18 cellular contexts compared by ENCODE assay signal in the genomic region with DNA sequence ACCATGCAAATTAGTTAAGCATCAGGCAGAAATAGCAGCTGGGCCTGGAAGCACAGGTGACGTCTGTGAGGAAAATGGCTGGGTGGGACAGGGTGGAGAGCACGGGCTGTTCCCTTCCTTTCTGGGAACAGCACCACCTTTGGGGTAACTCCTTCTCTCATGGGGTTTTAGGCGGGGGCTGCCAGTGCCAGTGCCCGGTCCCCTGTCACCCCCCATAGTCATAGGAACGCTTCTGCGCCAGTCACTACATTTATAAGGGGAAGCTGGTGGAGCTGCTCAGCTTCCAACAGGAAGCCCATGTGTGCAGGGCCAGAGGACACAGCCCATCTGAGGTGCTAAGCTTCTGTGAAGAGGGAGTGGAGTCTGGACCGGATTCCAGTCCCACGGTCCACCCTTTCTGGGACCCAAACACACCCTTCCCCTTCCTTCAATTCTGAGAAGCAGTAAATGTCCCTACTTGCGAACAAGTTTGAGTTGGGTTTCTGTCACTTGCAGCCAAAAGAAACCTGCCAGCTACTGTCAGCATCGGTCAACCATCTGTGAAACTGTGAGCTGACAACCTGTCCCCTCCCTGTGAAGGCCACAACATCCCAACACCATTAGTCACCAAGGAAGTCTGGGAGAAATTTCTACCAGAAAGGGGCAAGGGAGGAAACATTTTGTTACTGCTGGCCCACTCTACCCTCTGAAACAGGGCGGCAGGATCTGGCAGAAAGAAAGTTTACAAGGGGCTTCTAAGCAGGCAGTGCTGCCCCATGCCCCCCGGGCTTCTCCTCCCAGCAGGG.
A peak's percentile ranks its signal among the peaks of the same experiment; 100 is the strongest.
DNase-seq lines count a peak whose midpoint lies in the region; ATAC-seq and TF ChIP-seq lines count a peak whose summit lies in the region.
"Had no signal": no experiment of that assay in that cellular context is flagged by ENCODE, and none has a peak within 500 bp of the region (broad histone marks: within the 10 kb centered on the region; RNA-seq: fewer than 3 reads in every experiment).

No MANE protein-coding gene starts in this region.

- TF ChIP-seq POLR2A in heart left ventricle (IDR thresholded peaks at IDR 0.05), result no peak

- H3K4me3 ChIP-seq in heart left ventricle, result no peak overlapping the region
- H3K4me3 ChIP-seq: cardiac muscle cell, sigmoid colon, thoracic aorta had no signal

- TF ChIP-seq CTCF in heart left ventricle (IDR thresholded peaks at IDR 0.05), result no peak

- H3K36me3 ChIP-seq in heart left ventricle, result no peaks in the 10 kb centered on the region
- H3K36me3 ChIP-seq: cardiac muscle cell, thoracic aorta had no signal

- no peaks in the 10 kb centered on the region for H3K27me3 ChIP-seq in heart left ventricle
- H3K27me3 ChIP-seq: cardiac muscle cell, sigmoid colon had no signal

- H3K4me1 ChIP-seq in heart left ventricle, result peaks cover 0 to 22% (median 2%) of the 10 kb centered on the region in 12 donors
- H3K4me1 ChIP-seq: sigmoid colon had no signal

- 60 to 80% (median 75%) methylated on average over 11 to 12 of the region's 12 CpGs for WGBS in heart left ventricle, 4 donors

- no peaks in the 10 kb centered on the region for H3K9me3 ChIP-seq in heart left ventricle
- H3K9me3 ChIP-seq: sigmoid colon, thoracic aorta had no signal

- DNase-seq in ELR (ENCODE audit: low read depth), result peak; percentile 47
- DNase-seq in SW480 (ENCODE audit: low spot score), result peak; percentile 56
- peak in 4 of 5 donors; percentile 38 to 74 (median 58) for DNase-seq in heart left ventricle
- DNase-seq in renal cortical epithelial cell (ENCODE audit: low read depth), result peak; percentile 43
- no peak for DNase-seq in activated CD8-positive, alpha-beta memory T cell treated with anti-CD3 and anti-CD28 coated beads, Interleukin-2, amount 50 U/mL, for 4 hours
- no peak for DNase-seq in 8988T
- DNase-seq: H9, MM.1S, NCI-H1436 treated with DMSO at 0.1 percent for 48 hours, nucleus accumbens, sigmoid colon had no signal

- H3K27ac ChIP-seq in heart left ventricle, result peak overlapping the region; percentile 58 to 96 (median 84)
- H3K27ac ChIP-seq: cardiac muscle cell, epithelial cell of prostate, thoracic aorta had no signal

- ATAC-seq in heart left ventricle (peak; percentile 87 to 93 (median 90)), GM18519 (IDR thresholded peaks at IDR 0.05; ENCODE audit: low FRiP score, unreplicated experiment) (no peak), HG02840 (IDR thresholded peaks at IDR 0.05; ENCODE audit: low FRiP score, unreplicated experiment) (no peak)
- ATAC-seq: Panc1; stimulated activated memory B cell treated with anti-CD40 and anti-IgM and Interleukin-4, amounts not matched to agents 10 μg/mL and 1 μg/mL and 100 μg/mL, for 72 hours had no signal

- intact Hi-C loops in heart left ventricle (cut with DNase I), result loop anchor here in 4 of 10 donors (2.0 to 10.0 kb wide), 3 partner anchors 95 to 109 kb away; no protein-coding TSS in a partner anchor

Comparison
In these comparisons a context has a peak if more than half of its experiments do, and no peak if none do; other contexts are left out.
1. DNase-seq: peak in ELR (single experiment), SW480 (single experiment), heart left ventricle (4 of 5) and renal cortical epithelial cell (single experiment); none in activated CD8-positive, alpha-beta memory T cell treated with anti-CD3 and anti-CD28 coated beads, Interleukin-2, amount 50 U/mL, for 4 hours (single experiment) and 8988T (single experiment).
2. ATAC-seq: peak in heart left ventricle (4 of 4); none in GM18519 (single experiment) and HG02840 (single experiment).